ENCODE assay signal across 29 cellular contexts in the genomic region with DNA sequence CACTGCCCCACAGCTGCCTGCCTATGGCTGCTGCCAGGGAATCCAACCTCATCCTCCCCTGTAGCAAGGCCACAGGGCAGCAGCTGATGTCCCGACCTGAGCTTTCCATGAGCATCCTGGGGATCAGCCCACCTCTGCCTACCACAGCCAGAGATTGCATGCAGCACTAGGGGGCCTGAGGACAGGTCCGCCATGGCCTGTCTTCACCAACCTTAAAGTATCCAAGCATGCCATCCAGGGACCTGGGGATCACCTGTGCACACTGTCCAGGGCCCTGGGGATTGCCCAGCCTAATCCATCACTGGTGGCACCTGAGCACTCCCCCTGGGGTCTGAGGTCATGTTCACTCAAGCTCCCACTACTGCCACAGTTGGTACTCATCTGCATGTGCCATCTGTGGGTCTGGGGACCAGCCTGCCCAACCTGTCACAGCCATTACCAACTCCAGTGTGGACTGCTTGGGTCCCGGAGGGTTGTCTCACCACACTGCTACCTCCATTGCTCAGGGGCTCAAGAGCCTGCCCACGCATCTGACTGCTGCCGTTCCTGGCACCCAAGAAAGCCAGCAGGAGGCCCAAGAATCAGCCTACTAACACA. TPM values are rescaled to one million over a fixed set of nuclear protein-coding genes. Genes with fewer than 3 reads are reported as not detected.
"Had no signal": no experiment of that assay in that cellular context is flagged by ENCODE, and none has a peak within 500 bp of the region (broad histone marks: within the 10 kb centered on the region; RNA-seq: fewer than 3 reads in every experiment).

No MANE protein-coding gene starts in this region.

- H3K9me3 ChIP-seq: colonic mucosa, ovary, right lobe of liver, thyroid gland, upper lobe of left lung, vagina had no signal

- H3K4me1 ChIP-seq: colonic mucosa, esophagus muscularis mucosa, foreskin keratinocyte, gastroesophageal sphincter, heart left ventricle, neural progenitor cell, right lobe of liver, stomach, thyroid gland, upper lobe of left lung, vagina had no signal

- H3K4me3 ChIP-seq: colonic mucosa, esophagus muscularis mucosa, gastroesophageal sphincter, heart left ventricle, hepatocyte, neural progenitor cell, ovary, right lobe of liver, stomach, thyroid gland, upper lobe of left lung, vagina had no signal

- H3K36me3 ChIP-seq: colonic mucosa, esophagus muscularis mucosa, gastroesophageal sphincter, heart left ventricle, neural progenitor cell, ovary, right lobe of liver, stomach, thyroid gland, upper lobe of left lung, vagina had no signal

- ATAC-seq: foreskin keratinocyte; gastroesophageal sphincter; heart left ventricle; left lobe of liver; naive thymus-derived CD4-positive, alpha-beta T cell; stimulated activated effector memory CD8-positive, alpha-beta T cell treated with anti-CD3 and anti-CD28 coated beads, Interleukin-12 subunit alpha, Interleukin-12 subunit beta, amount 100 ng/mL, for 72 hours had no signal

- H3K27me3 ChIP-seq: colonic mucosa, foreskin keratinocyte, hepatocyte, neural progenitor cell, ovary, right lobe of liver, stomach, thyroid gland, upper lobe of left lung, vagina had no signal

- DNase-seq: colonic mucosa; effector memory CD4-positive, alpha-beta T cell; foreskin keratinocyte; heart left ventricle; kidney; mesenchymal stem cell; midbrain; naive thymus-derived CD4-positive, alpha-beta T cell; nucleus accumbens; ovary; posterior cingulate gyrus; retina; right lobe of liver; small intestine; stimulated activated CD4-positive, alpha-beta T cell treated with anti-CD3 and anti-CD28 coated beads, Interleukin-12 subunit alpha, Interleukin-12 subunit beta, amount 100 ng/mL, for 4 hours; stimulated activated CD4-positive, alpha-beta T cell treated with anti-CD3 and anti-CD28 coated beads, Interleukin-1b, Interleukin-23, amount 100 ng/mL, for 48 hours; stimulated activated CD4-positive, alpha-beta T cell treated with anti-CD3 and anti-CD28 coated beads, Interleukin-4, amount 100 ng/mL, for 1 hour; stimulated activated naive CD4-positive, alpha-beta T cell treated with Interleukin-2 at 50 U/mL for 16 hours; stomach; thyroid gland; upper lobe of left lung had no signal

- H3K27ac ChIP-seq: colonic mucosa, esophagus muscularis mucosa, foreskin keratinocyte, gastroesophageal sphincter, heart left ventricle, hepatocyte, neural progenitor cell, ovary, right lobe of liver, stomach, thyroid gland, upper lobe of left lung, vagina had no signal

- FAIRE-seq: endothelial cell of umbilical vein, kidney, small intestine had no signal

RNA-seq across cellular contexts. Expression of a gene that starts 53.0 kb away (rescaled TPM):
- polyA plus RNA-seq: naive thymus-derived CD4-positive, alpha-beta T cell had no signal
